ENCODE assay signal across 1 cellular context in the genomic region with DNA sequence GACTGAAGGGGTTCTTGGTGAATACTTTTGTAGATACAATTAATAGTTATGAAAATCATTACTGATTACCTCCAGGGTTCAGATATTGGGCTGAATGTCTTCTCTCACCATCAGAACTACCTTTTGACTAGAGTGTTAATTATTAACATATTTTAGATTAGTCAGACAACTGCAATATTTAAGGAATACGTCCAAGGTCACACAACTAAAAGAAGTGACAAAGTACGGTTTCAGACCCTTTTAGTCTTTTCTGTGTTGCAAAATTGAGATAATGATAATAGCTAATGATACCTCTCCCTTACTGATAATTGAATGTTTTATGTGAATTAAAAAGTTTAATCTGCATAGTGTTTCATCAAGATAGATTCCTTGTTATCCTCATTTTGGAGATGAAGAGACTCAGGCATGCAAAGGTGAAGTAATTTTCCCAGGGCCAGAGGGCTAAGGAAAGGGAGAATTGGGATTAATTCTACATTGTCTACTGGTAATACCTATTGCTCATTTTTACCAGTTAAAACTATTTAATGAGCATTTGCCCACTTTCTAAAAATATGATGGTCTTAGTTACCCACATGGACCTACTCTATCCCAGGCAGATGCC.
TF ChIP-seq lines count a peak whose summit lies in the region.

No MANE protein-coding gene starts in this region.

TF ChIP-seq in HepG2, 621 proteins besides CTCF, POLR2A, EP300 and RAD21 (continued from another document):
- TF ChIP-seq CREM (IDR thresholded peaks at IDR 0.05) (peak; percentile 38; the same call in 1 of the 2 replicates), CREM (CRISPR knock-in tag; IDR thresholded peaks at IDR 0.05) (no peak), ZNF569 (CRISPR knock-in tag; IDR thresholded peaks at IDR 0.05; ENCODE audit: borderline replicate concordance) (no peak), ZNF646 (CRISPR knock-in tag; IDR thresholded peaks at IDR 0.05) (no peak), ZNF574 (CRISPR knock-in tag; IDR thresholded peaks at IDR 0.05) (no peak), ZNF512 (CRISPR knock-in tag; IDR thresholded peaks at IDR 0.05) (no peak), HHEX (CRISPR knock-in tag; IDR thresholded peaks at IDR 0.05) (no peak), SNRNP70 (IDR thresholded peaks at IDR 0.05; ENCODE audit: low read depth, low read length) (no peak), ZNF761 (CRISPR knock-in tag; conservative IDR thresholded peaks at IDR 0.05) (no peak), NCOA2 (CRISPR knock-in tag; IDR thresholded peaks at IDR 0.05) (peak; percentile 70), FUBP1 (CRISPR knock-in tag; IDR thresholded peaks at IDR 0.05; ENCODE audit: borderline replicate concordance) (no peak), FOSL1 (CRISPR knock-in tag; IDR thresholded peaks at IDR 0.05; ENCODE audit: borderline replicate concordance) (no peak), HMG20A (CRISPR knock-in tag; IDR thresholded peaks at IDR 0.05; ENCODE audit: borderline replicate concordance) (peak; percentile 73; the same call in 1 of the 2 replicates), HNF1A (IDR thresholded peaks at IDR 0.05; ENCODE audit: low read depth) (peak; percentile 95), HNF1A (CRISPR knock-in tag; IDR thresholded peaks at IDR 0.05; ENCODE audit: borderline replicate concordance) (peak; percentile 94; the same call in 1 of the 2 replicates), ZNF790 (CRISPR knock-in tag; IDR thresholded peaks at IDR 0.05; ENCODE audit: borderline replicate concordance) (no peak), PLRG1 (conservative IDR thresholded peaks at IDR 0.05) (no peak), ZMYM2 (CRISPR knock-in tag; IDR thresholded peaks at IDR 0.05) (no peak), IRF2 (CRISPR knock-in tag; IDR thresholded peaks at IDR 0.05) (no peak; the same call in 1 of the 2 replicates), CBFB (CRISPR knock-in tag; IDR thresholded peaks at IDR 0.05) (no peak), HNRNPUL1 (IDR thresholded peaks at IDR 0.05; ENCODE audit: low read depth, low read length) (peak; percentile 85), PHB2 (IDR thresholded peaks at IDR 0.05; ENCODE audit: partially characterized antibody) (no peak), CEBPG (CRISPR knock-in tag; IDR thresholded peaks at IDR 0.05) (peak; percentile 69), ZFP90 (CRISPR knock-in tag; IDR thresholded peaks at IDR 0.05; ENCODE audit: borderline replicate concordance) (no peak), RARA (CRISPR knock-in tag; IDR thresholded peaks at IDR 0.05) (peak; percentile 40; the same call in 1 of the 2 replicates)
- TF ChIP-seq, protein P1, sequence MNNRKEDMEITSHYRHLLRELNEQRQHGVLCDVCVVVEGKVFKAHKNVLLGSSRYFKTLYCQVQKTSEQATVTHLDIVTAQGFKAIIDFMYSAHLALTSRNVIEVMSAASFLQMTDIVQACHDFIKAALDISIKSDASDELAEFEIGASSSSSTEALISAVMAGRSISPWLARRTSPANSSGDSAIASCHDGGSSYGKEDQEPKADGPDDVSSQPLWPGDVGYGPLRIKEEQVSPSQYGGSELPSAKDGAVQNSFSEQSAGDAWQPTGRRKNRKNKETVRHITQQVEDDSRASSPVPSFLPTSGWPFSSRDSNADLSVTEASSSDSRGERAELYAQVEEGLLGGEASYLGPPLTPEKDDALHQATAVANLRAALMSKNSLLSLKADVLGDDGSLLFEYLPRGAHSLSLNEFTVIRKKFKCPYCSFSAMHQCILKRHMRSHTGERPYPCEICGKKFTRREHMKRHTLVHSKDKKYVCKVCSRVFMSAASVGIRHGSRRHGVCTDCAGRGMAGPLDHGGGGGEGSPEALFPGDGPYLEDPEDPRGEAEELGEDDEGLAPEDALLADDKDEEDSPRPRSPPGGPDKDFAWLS (CRISPR knock-in tag; IDR thresholded peaks at IDR 0.05; ENCODE audit: borderline replicate concordance) = no peak
- TF ChIP-seq, protein P2, sequence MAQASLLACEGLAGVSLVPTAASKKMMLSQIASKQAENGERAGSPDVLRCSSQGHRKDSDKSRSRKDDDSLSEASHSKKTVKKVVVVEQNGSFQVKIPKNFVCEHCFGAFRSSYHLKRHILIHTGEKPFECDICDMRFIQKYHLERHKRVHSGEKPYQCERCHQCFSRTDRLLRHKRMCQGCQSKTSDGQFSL (CRISPR knock-in tag; IDR thresholded peaks at IDR 0.05) = no peak
- TF ChIP-seq, protein P3, sequence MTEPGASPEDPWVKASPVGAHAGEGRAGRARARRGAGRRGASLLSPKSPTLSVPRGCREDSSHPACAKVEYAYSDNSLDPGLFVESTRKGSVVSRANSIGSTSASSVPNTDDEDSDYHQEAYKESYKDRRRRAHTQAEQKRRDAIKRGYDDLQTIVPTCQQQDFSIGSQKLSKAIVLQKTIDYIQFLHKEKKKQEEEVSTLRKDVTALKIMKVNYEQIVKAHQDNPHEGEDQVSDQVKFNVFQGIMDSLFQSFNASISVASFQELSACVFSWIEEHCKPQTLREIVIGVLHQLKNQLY (CRISPR knock-in tag; IDR thresholded peaks at IDR 0.05) = no peak
